Comparison of ENCODE assay signal across 11 cellular contexts in the genomic region with DNA sequence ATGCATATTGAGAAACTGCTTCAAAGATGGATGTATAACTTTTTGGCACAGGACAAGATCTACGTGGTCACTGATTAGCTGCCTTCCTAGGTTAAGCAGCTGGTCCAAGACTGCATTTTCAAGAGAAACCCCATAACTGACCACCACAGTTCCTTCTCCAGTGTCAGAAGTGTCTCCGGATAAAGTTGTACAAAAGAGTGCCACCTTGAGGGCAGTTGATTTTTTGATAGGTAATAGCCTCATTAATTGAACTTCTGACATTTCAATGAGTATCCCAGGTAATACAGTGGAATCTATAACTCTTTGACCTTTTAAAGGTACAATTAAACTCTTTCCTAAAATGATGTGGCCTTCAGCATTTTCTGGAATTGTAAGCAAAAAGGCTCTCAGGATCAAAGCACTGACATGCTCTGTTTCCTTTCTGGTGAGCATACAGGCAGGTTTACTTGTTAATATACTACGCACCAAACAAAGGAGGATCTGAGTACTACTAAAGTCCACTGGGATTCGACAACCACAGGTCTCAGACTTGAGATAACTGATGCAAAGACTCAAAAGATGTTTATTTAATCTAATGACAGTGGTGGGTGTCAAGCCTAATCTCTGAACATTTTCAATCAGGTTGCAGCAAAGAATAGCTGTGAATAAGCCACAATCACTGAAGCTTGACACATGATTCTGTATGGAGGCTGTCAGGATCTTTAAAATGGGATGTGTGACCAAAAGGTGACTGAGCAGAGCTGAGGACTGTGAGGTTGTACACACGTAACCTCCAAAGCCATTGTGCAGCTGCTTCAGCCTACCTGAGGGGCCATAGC. TPM values are rescaled to one million over a fixed set of nuclear protein-coding genes. Genes with fewer than 3 reads are reported as not detected.
DNase-seq lines count a peak whose midpoint lies in the region; ATAC-seq and TF ChIP-seq lines count a peak whose summit lies in the region.
"Had no signal": no experiment of that assay in that cellular context is flagged by ENCODE, and none has a peak within 500 bp of the region (broad histone marks: within the 10 kb centered on the region; RNA-seq: fewer than 3 reads in every experiment).

No MANE protein-coding gene starts in this region.

- H3K4me3 Mint-ChIP-seq in natural killer cell, result no peak overlapping the region
- no peak overlapping the region for H3K4me3 Mint-ChIP-seq in activated CD8-positive, alpha-beta memory T cell treated with anti-CD3 and anti-CD28 coated beads, Interleukin-2, amount 10 ng/mL, durations not matched to agents 7 days and 5 days
- H3K4me3 Mint-ChIP-seq: central memory CD8-positive, alpha-beta T cell had no signal

- no peaks in the 10 kb centered on the region for H4K20me1 ChIP-seq in fibroblast of lung (ENCODE audit: control insufficient read depth, extremely low read depth, insufficient read depth, low read length)

- H3K36me3 ChIP-seq in fibroblast of lung (ENCODE audit: control insufficient read depth, insufficient read depth, low read length), result peaks cover 3% of the 10 kb centered on the region

- no peak overlapping the region for H3K27ac ChIP-seq in fibroblast of lung (ENCODE audit: insufficient read depth, low read length)
- H3K27ac ChIP-seq: neutrophil had no signal

- no peak overlapping the region for H3K9ac ChIP-seq in fibroblast of lung (ENCODE audit: insufficient read depth, low read length)

- CTCF ChIA-PET in activated CD8-positive, alpha-beta memory T cell treated with anti-CD3 and anti-CD28 coated beads, Interleukin-2, amount 10 ng/mL, durations not matched to agents 7 days and 5 days (lab: Charles Lee), result interaction anchor here (0.9 to 1.2 kb wide), 3 partner anchors 14 to 22 kb away, joined by 3 to 4 read pairs (median 4); no protein-coding TSS in a partner anchor

- H3K79me2 ChIP-seq in fibroblast of lung (ENCODE audit: control insufficient read depth, insufficient read depth, low read length), result no peaks in the 10 kb centered on the region

- no peaks in the 10 kb centered on the region for H3K9me3 ChIP-seq in fibroblast of lung (ENCODE audit: control insufficient read depth, insufficient read depth, low read depth, low read length)
- H3K9me3 ChIP-seq: neutrophil had no signal

- no peaks in the 10 kb centered on the region for H3K9me3 Mint-ChIP-seq in natural killer cell
- no peaks in the 10 kb centered on the region for H3K9me3 Mint-ChIP-seq in activated CD8-positive, alpha-beta memory T cell treated with anti-CD3 and anti-CD28 coated beads, Interleukin-2, amount 10 ng/mL, durations not matched to agents 7 days and 5 days (ENCODE audit: low read depth)
- H3K9me3 Mint-ChIP-seq: central memory CD8-positive, alpha-beta T cell had no signal

- H3K36me3 Mint-ChIP-seq in natural killer cell, result no peaks in the 10 kb centered on the region
- H3K36me3 Mint-ChIP-seq in activated CD8-positive, alpha-beta memory T cell treated with anti-CD3 and anti-CD28 coated beads, Interleukin-2, amount 10 ng/mL, durations not matched to agents 7 days and 5 days, result peaks cover 8% of the 10 kb centered on the region

- H3K27me3 ChIP-seq in fibroblast of lung (ENCODE audit: control insufficient read depth, insufficient read depth, low read length), result no peaks in the 10 kb centered on the region
- H3K27me3 ChIP-seq: neutrophil had no signal

- intact Hi-C loops in natural killer cell (cut with micrococcal nuclease), result no loop called here

- no peak overlapping the region for H3K4me2 ChIP-seq in fibroblast of lung (ENCODE audit: extremely low read depth, insufficient read depth, low read length)

- DNase-seq in AG10803 (ENCODE audit: low read depth), result no peak
- peak; percentile 37 for DNase-seq in NCI-H748 (lab: John Stamatoyannopoulos, UW; ENCODE audit: unreplicated experiment)
- peak; percentile 18 to 39 for DNase-seq in fibroblast of lung (ENCODE audit: low read depth in 2 of 2)
- no peak for DNase-seq in natural killer cell
- DNase-seq in Ammon's horn (ENCODE audit: low spot score), result no peak
- no peak for DNase-seq in activated CD8-positive, alpha-beta memory T cell treated with anti-CD3 and anti-CD28 coated beads, Interleukin-2, amount 10 ng/mL, durations not matched to agents 7 days and 5 days
- no peak for DNase-seq in activated effector memory CD4-positive, alpha-beta T cell treated with Interleukin-2 at 50 U/mL for 16 hours
- DNase-seq: NCI-H1436 had no signal

- H3K4me1 ChIP-seq in fibroblast of lung (ENCODE audit: control insufficient read depth, extremely low read depth, insufficient read depth, low read length), result no peaks in the 10 kb centered on the region

- no peaks in the 10 kb centered on the region for H3K27me3 Mint-ChIP-seq in natural killer cell (ENCODE audit: low read depth in 2 of 2)
- H3K27me3 Mint-ChIP-seq in activated CD8-positive, alpha-beta memory T cell treated with anti-CD3 and anti-CD28 coated beads, Interleukin-2, amount 10 ng/mL, durations not matched to agents 7 days and 5 days, result no peaks in the 10 kb centered on the region
- H3K27me3 Mint-ChIP-seq: central memory CD8-positive, alpha-beta T cell had no signal

- TF ChIP-seq CTCF in AG10803 (conservative IDR thresholded peaks at IDR 0.05; ENCODE audit: low read length) (peak; percentile 24; the same call in 1 of the 2 replicates), fibroblast of lung (conservative IDR thresholded peaks at IDR 0.05 in 1 of 2, IDR thresholded peaks at IDR 0.05 in 1 of 2; ENCODE audit: low read depth in 1 of 2, low read length in 2 of 2) (peak; percentile 23 to 33), natural killer cell (IDR thresholded peaks at IDR 0.05) (no peak)

- H3K4me3 ChIP-seq in AG10803 (ENCODE audit: low read length), result no peak overlapping the region
- H3K4me3 ChIP-seq in fibroblast of lung (replicated peaks in 1 of 4; ENCODE audit: control extremely low read depth in 1 of 4, insufficient read depth in 1 of 4, low read depth in 3 of 4, low read length in 4 of 4), result no peak overlapping the region

- no peak overlapping the region for H3K27ac Mint-ChIP-seq in natural killer cell
- no peak overlapping the region for H3K27ac Mint-ChIP-seq in activated CD8-positive, alpha-beta memory T cell treated with anti-CD3 and anti-CD28 coated beads, Interleukin-2, amount 10 ng/mL, durations not matched to agents 7 days and 5 days

- H2AFZ ChIP-seq in fibroblast of lung (ENCODE audit: low read length), result no peak overlapping the region

- peak; percentile 48 for ATAC-seq in GM21529 (IDR thresholded peaks at IDR 0.05; ENCODE audit: unreplicated experiment)
- ATAC-seq in natural killer cell, result no peak
- no peak for ATAC-seq in activated CD8-positive, alpha-beta memory T cell treated with anti-CD3 and anti-CD28 coated beads, Interleukin-2, amount 10 ng/mL, durations not matched to agents 7 days and 5 days

- peaks cover 5 to 16% of the 10 kb centered on the region in 2 donors for H3K4me1 Mint-ChIP-seq in natural killer cell
- H3K4me1 Mint-ChIP-seq in activated CD8-positive, alpha-beta memory T cell treated with anti-CD3 and anti-CD28 coated beads, Interleukin-2, amount 10 ng/mL, durations not matched to agents 7 days and 5 days, result peaks cover 6% of the 10 kb centered on the region

RNA-seq across cellular contexts. Expression of a gene that starts 21.2 kb away (rescaled TPM):
- total RNA-seq in fibroblast of lung (5.9 and 6.4 TPM in 2 replicates), natural killer cell (1 to 10 TPM; 3.5 to 6.2 (median 3.6) TPM)
- 13.1 and 13.5 TPM in 2 replicates for polyA plus RNA-seq in fibroblast of lung
- polyA plus RNA-seq in fibroblast of lung (2012), result 7.9 and 9.6 TPM in 2 replicates
- polyA minus RNA-seq in fibroblast of lung (ENCODE audit: low replicate concordance), result 4.0 and 4.4 TPM in 2 replicates
- total RNA-seq in activated CD8-positive, alpha-beta memory T cell treated with anti-CD3 and anti-CD28 coated beads, Interleukin-2, amount 10 ng/mL, durations not matched to agents 7 days and 5 days, result 1 to 10 TPM; 6.6 to 7.5 TPM

RNA-seq across cellular contexts. Expression of a gene that starts 22.3 kb away (rescaled TPM):
- 4.4 and 8.1 TPM in 2 replicates for total RNA-seq in fibroblast of lung
- polyA plus RNA-seq in fibroblast of lung, result 1.6 and 1.9 TPM in 2 replicates
- polyA plus RNA-seq in fibroblast of lung (2012), result 1.3 and 1.4 TPM in 2 replicates
- 3.0 and 3.1 TPM in 2 replicates for polyA minus RNA-seq in fibroblast of lung (ENCODE audit: low replicate concordance)
- 1 to 10 TPM; 2.9 to 5.5 (median 5.2) TPM for total RNA-seq in natural killer cell
- total RNA-seq in activated CD8-positive, alpha-beta memory T cell treated with anti-CD3 and anti-CD28 coated beads, Interleukin-2, amount 10 ng/mL, durations not matched to agents 7 days and 5 days, result 1 to 10 TPM; 6.0 to 6.1 TPM

Comparison
In these comparisons a context has a peak if more than half of its experiments do, and no peak if none do; other contexts are left out.
1. DNase-seq: peak in NCI-H748 (single experiment) and fibroblast of lung (2 of 2); none in AG10803 (single experiment), natural killer cell (single experiment), Ammon's horn (single experiment), activated CD8-positive, alpha-beta memory T cell treated with anti-CD3 and anti-CD28 coated beads, Interleukin-2, amount 10 ng/mL, durations not matched to agents 7 days and 5 days (single experiment) and activated effector memory CD4-positive, alpha-beta T cell treated with Interleukin-2 at 50 U/mL for 16 hours (single experiment).